In genomic region chr12:6767301-6767591, GRCh38 we compare ENCODE assay signal across 8 cellular contexts. TPM values are rescaled to one million over a fixed set of nuclear protein-coding genes. Genes with fewer than 3 reads are reported as not detected.
A peak's percentile ranks its signal among the peaks of the same experiment; 100 is the strongest.
DNase-seq lines count a peak whose midpoint lies in the region; ATAC-seq and TF ChIP-seq lines count a peak whose summit lies in the region.

No MANE protein-coding gene starts in this region.

- 0 to 2% methylated on average over 17 of the region's 17 CpGs for WGBS in heart right ventricle, 2 donors
- 1% methylated on average over 14 of the region's 17 CpGs for WGBS in mesenchymal stem cell
- 1 to 2% methylated on average over 17 of the region's 17 CpGs for whole genome bisulfite sequencing in aorta, 2 donors

- intact Hi-C loops in heart right ventricle (cut with DNase I) = loop anchor here in 3 of 10 donors (2.0 to 5.0 kb wide), 3 partner anchors 14 to 80 kb away; partner anchors contain the start of genes MLF2 (in 1 of the 3), P3H3 (in 1 of the 3) and ZNF384 (in 1 of the 3)
- intact Hi-C loops in cardiac septum (cut with DNase I) = loop anchor here (5.0 kb wide), 1 partner anchor 60 kb away; the partner anchor contains the start of gene P3H3
- intact Hi-C loops in aorta (cut with DNase I) = loop anchor here in 1 of 2 donors (5.0 kb wide), 2 partner anchors 105 to 160 kb away; partner anchors contain the start of genes CHD4 and SPSB2

- H3K36me3 ChIP-seq in heart right ventricle (peaks cover 0 to 26% (median 0%) of the 10 kb centered on the region in 9 donors), mesenchymal stem cell (ENCODE audit: control insufficient read depth in 1 of 2, insufficient read depth in 2 of 2, low read depth in 1 of 2, low read length in 2 of 2) (peaks cover 18 to 29% of the 10 kb centered on the region in 2 experiments), aorta (ENCODE audit: control insufficient read depth in 1 of 2, insufficient read depth in 2 of 2, low read length in 1 of 2) (peaks cover 0 to 5% of the 10 kb centered on the region in 2 donors)

- H2AK5ac ChIP-seq in mesenchymal stem cell (ENCODE audit: low read length, severe bottlenecking) = no peak overlapping the region

- H3K9me3 Mint-ChIP-seq in brain = peaks cover 0 to 4% (median 0%) of the 10 kb centered on the region in 5 experiments

- ATAC-seq in heart right ventricle (no peak), aorta (ENCODE audit: low FRiP score) (no peak)

- H3K27me3 Mint-ChIP-seq in brain = peaks cover 12% of the 10 kb centered on the region

- H2BK5ac ChIP-seq in mesenchymal stem cell (ENCODE audit: low read depth, low read length, poor library complexity, severe bottlenecking) = no peak overlapping the region

- H3K18ac ChIP-seq in mesenchymal stem cell (ENCODE audit: low read depth in 1 of 2, low read length in 2 of 2) = peak overlapping the region; percentile 88 to 90

- H3K79me1 ChIP-seq in mesenchymal stem cell (replicated peaks; ENCODE audit: low read length, poor library complexity, severe bottlenecking) = peaks cover 6% of the 10 kb centered on the region

- no peak overlapping the region for H4K8ac ChIP-seq in mesenchymal stem cell (ENCODE audit: low read length)

- H3K14ac ChIP-seq in mesenchymal stem cell (ENCODE audit: low read length in 2 of 2) = peak overlapping the region in 1 of 2 experiments; percentile 92

- H2BK120ac ChIP-seq in mesenchymal stem cell (ENCODE audit: low read depth, low read length) = peak overlapping the region; percentile 23

- peak overlapping the region; percentile 46 to 67 for H3K4ac ChIP-seq in mesenchymal stem cell (ENCODE audit: low read depth in 1 of 2, low read length in 2 of 2)

- H4K91ac ChIP-seq in mesenchymal stem cell (ENCODE audit: low read length) = no peak overlapping the region

- H3K4me3 ChIP-seq in heart right ventricle = peak overlapping the region; percentile 69 to 90 (median 82)
- H3K4me3 ChIP-seq in mesenchymal stem cell (ENCODE audit: insufficient read depth in 1 of 2, low read depth in 1 of 2, low read length in 2 of 2) = peak overlapping the region; percentile 82 to 84
- peak overlapping the region; percentile 54 to 94 for H3K4me3 ChIP-seq in aorta (ENCODE audit: low read length in 2 of 2)

- H3K4me3 Mint-ChIP-seq in brain = peak overlapping the region; percentile 95 to 99 (median 98)

- H3K9me3 ChIP-seq in heart right ventricle (no peaks in the 10 kb centered on the region), mesenchymal stem cell (ENCODE audit: control insufficient read depth, low read length) (no peaks in the 10 kb centered on the region), aorta (ENCODE audit: control insufficient read depth, low read length) (no peaks in the 10 kb centered on the region)

- peaks cover 22% of the 10 kb centered on the region for H3K36me3 Mint-ChIP-seq in brain

- no peak for TF ChIP-seq CTCF in heart right ventricle (IDR thresholded peaks at IDR 0.05)
- no peak for TF ChIP-seq CTCF in brain (conservative IDR thresholded peaks at IDR 0.05)

- peak overlapping the region; percentile 44 for H3K4me2 ChIP-seq in mesenchymal stem cell (ENCODE audit: low read length, poor library complexity, severe bottlenecking)

- H3K27ac ChIP-seq in heart right ventricle = peak overlapping the region; percentile 87 to 99 (median 94)
- peak overlapping the region; percentile 54 for H3K27ac ChIP-seq in mesenchymal stem cell (ENCODE audit: low read length, poor library complexity, severe bottlenecking)
- H3K27ac ChIP-seq in aorta (ENCODE audit: low read depth in 1 of 2, low read length in 2 of 2) = peak overlapping the region; percentile 48 to 51

- H3K4me1 Mint-ChIP-seq in brain = peaks cover 83% of the 10 kb centered on the region

- peak overlapping the region; percentile 89 for H3K9ac ChIP-seq in mesenchymal stem cell (ENCODE audit: low read length)

- DNase-seq in heart right ventricle (no peak), cardiac septum (ENCODE audit: low spot score) (no peak), mesenchymal stem cell (no peak), aorta (no peak), kidney glomerular epithelial cell (lab: John Stamatoyannopoulos, UW) (no peak), SKM-1 treated with dmso at 0.1 percent for 144 hours (lab: John Stamatoyannopoulos, UW; ENCODE audit: unreplicated experiment) (no peak), T1000 (lab: John Stamatoyannopoulos, UW) (no peak)

- no peak overlapping the region for H2BK12ac ChIP-seq in mesenchymal stem cell (ENCODE audit: low read length in 2 of 2)

- H3K27ac Mint-ChIP-seq in brain = peak overlapping the region; percentile 97 to 99 (median 99)

- H3K27me3 ChIP-seq in heart right ventricle = peaks cover 0 to 27% (median 0%) of the 10 kb centered on the region in 7 donors
- no peaks in the 10 kb centered on the region for H3K27me3 ChIP-seq in mesenchymal stem cell (ENCODE audit: control insufficient read depth in 1 of 2, insufficient read depth in 1 of 2, low read length in 2 of 2)
- no peaks in the 10 kb centered on the region for H3K27me3 ChIP-seq in aorta (ENCODE audit: control insufficient read depth in 1 of 2, insufficient read depth in 2 of 2, low read length in 1 of 2)

- peak overlapping the region; percentile 44 for H2BK15ac ChIP-seq in mesenchymal stem cell (ENCODE audit: low read depth, poor library complexity, severe bottlenecking)

- no peak overlapping the region for H2AFZ ChIP-seq in mesenchymal stem cell (ENCODE audit: low read depth, low read length)

- peaks cover 7 to 76% (median 45%) of the 10 kb centered on the region in 9 donors for H3K4me1 ChIP-seq in heart right ventricle
- H3K4me1 ChIP-seq in mesenchymal stem cell (ENCODE audit: control insufficient read depth, insufficient read depth, low read depth, low read length) = peaks cover 36% of the 10 kb centered on the region
- H3K4me1 ChIP-seq in aorta (ENCODE audit: control insufficient read depth in 1 of 2, insufficient read depth in 2 of 2, low read length in 2 of 2) = no peaks in the 10 kb centered on the region

- H3K23ac ChIP-seq in mesenchymal stem cell (ENCODE audit: low read length in 2 of 2) = no peak overlapping the region

RNA-seq across cellular contexts. Expression of gene PTMS, which starts 1.1 kb away (rescaled TPM):
- total RNA-seq in heart right ventricle (100 to 1,000 TPM in 5 of 10 donors, 10 to 100 TPM in 5; 73.3 to 194 (median 96.0) TPM), cardiac septum (234 TPM), aorta (100 to 1,000 TPM; 358 to 396 TPM)
- polyA plus RNA-seq in heart right ventricle (100 to 1,000 TPM; 289 to 361 TPM), brain (ENCODE audit: insufficient read depth, low read depth, low replicate concordance) (1,278 TPM), aorta (100 to 1,000 TPM; 549 to 584 TPM)
- 525 TPM for polyA plus RNA-seq in mesenchymal stem cell (2013, experiment 1 of 2)
- polyA plus RNA-seq in mesenchymal stem cell (2013, experiment 2 of 2) = 500 TPM

RNA-seq across cellular contexts. Expression of gene LAG3, which starts 5.1 kb away (rescaled TPM):
- total RNA-seq in heart right ventricle = 1 to 10 TPM in 1 of 10 donors, under 1 TPM in 7, not detected in 2; 0.16 to 2.1 (median 0.26) TPM
- polyA plus RNA-seq in heart right ventricle = 1 to 10 TPM in 1 of 2 donors, under 1 TPM in 1; 0.13 to 1.2 TPM
- 0.57 TPM for total RNA-seq in cardiac septum
- polyA plus RNA-seq in brain (ENCODE audit: insufficient read depth, low read depth, low replicate concordance) = 0.81 TPM
- 0.23 TPM for polyA plus RNA-seq in mesenchymal stem cell (2013, experiment 1 of 2)
- polyA plus RNA-seq in mesenchymal stem cell (2013, experiment 2 of 2) = 0.23 TPM
- total RNA-seq in aorta = 1 to 10 TPM; 1.2 to 1.8 TPM
- polyA plus RNA-seq in aorta = 1 to 10 TPM in 1 of 2 donors, under 1 TPM in 1; 0.25 to 2.4 TPM

RNA-seq across cellular contexts. Expression of gene MLF2, which starts 14.3 kb away (rescaled TPM):
- total RNA-seq in heart right ventricle = 100 to 1,000 TPM; 135 to 182 (median 148) TPM
- polyA plus RNA-seq in heart right ventricle = 100 to 1,000 TPM; 108 to 197 TPM
- total RNA-seq in cardiac septum = 135 TPM
- polyA plus RNA-seq in brain (ENCODE audit: insufficient read depth, low read depth, low replicate concordance) = 293 TPM
- polyA plus RNA-seq in mesenchymal stem cell (2013, experiment 1 of 2) = 221 TPM
- 224 TPM for polyA plus RNA-seq in mesenchymal stem cell (2013, experiment 2 of 2)
- total RNA-seq in aorta = 100 to 1,000 TPM; 110 to 144 TPM
- polyA plus RNA-seq in aorta = 100 to 1,000 TPM; 134 to 141 TPM

RNA-seq across cellular contexts. Expression of gene CD4, which starts 22.1 kb away (rescaled TPM):
- total RNA-seq in heart right ventricle (10 to 100 TPM in 2 of 10 donors, 1 to 10 TPM in 8; 2.8 to 44.3 (median 5.0) TPM), cardiac septum (3.8 TPM), aorta (10 to 100 TPM; 20.1 to 40.6 TPM)
- polyA plus RNA-seq in heart right ventricle (1 to 10 TPM; 2.6 to 3.2 TPM), brain (ENCODE audit: insufficient read depth, low read depth, low replicate concordance) (13.7 TPM), aorta (10 to 100 TPM in 1 of 2 donors, 1 to 10 TPM in 1; 2.1 to 14.3 TPM)
- 1.8 TPM for polyA plus RNA-seq in mesenchymal stem cell (2013, experiment 1 of 2)
- polyA plus RNA-seq in mesenchymal stem cell (2013, experiment 2 of 2) = 2.1 TPM

RNA-seq across cellular contexts. Expression of gene COPS7A, which starts 43.4 kb away (rescaled TPM):
- total RNA-seq in heart right ventricle = 10 to 100 TPM; 67.4 to 89.8 (median 77.9) TPM
- 10 to 100 TPM; 31.1 to 91.5 TPM for polyA plus RNA-seq in heart right ventricle
- total RNA-seq in cardiac septum = 64.7 TPM
- polyA plus RNA-seq in brain (ENCODE audit: insufficient read depth, low read depth, low replicate concordance) = 77.8 TPM
- 65.6 TPM for polyA plus RNA-seq in mesenchymal stem cell (2013, experiment 1 of 2)
- 66.6 TPM for polyA plus RNA-seq in mesenchymal stem cell (2013, experiment 2 of 2)
- 10 to 100 TPM; 47.0 to 50.1 TPM for total RNA-seq in aorta
- polyA plus RNA-seq in aorta = 10 to 100 TPM; 43.8 to 70.5 TPM
